Comparison of ENCODE assay signal across 1 cellular context in the genomic region with DNA sequence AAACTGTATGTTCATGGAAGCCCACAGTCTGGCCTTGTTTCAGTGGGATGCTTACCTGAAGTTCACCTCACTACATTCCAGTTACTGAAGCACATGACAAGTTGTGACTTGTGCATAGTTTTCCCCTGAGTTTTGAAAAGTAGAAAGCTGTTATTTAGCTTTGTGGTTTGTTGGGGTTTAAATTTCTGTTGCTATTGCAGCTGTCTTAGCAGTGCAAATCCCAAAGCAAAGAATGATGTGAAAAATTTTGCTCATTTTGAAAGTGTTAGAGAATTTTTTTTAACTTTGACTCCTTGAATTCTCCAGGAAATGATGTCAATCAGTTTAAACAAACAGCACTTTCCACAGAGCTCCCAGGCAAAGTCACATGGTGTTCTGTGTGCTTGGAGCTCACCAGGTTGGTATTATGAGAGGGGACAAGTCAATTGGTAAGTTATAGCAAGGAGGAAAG.
TF ChIP-seq lines count a peak whose summit lies in the region.

No MANE protein-coding gene starts in this region.

TF ChIP-seq in IMR-90, 13 proteins besides CTCF, POLR2A, EP300 and RAD21 (continued from another document):
- TF ChIP-seq, protein P1, sequence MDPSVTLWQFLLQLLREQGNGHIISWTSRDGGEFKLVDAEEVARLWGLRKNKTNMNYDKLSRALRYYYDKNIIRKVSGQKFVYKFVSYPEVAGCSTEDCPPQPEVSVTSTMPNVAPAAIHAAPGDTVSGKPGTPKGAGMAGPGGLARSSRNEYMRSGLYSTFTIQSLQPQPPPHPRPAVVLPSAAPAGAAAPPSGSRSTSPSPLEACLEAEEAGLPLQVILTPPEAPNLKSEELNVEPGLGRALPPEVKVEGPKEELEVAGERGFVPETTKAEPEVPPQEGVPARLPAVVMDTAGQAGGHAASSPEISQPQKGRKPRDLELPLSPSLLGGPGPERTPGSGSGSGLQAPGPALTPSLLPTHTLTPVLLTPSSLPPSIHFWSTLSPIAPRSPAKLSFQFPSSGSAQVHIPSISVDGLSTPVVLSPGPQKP (IDR thresholded peaks at IDR 0.05; ENCODE audit: borderline replicate concordance, low read depth, low read length) = no peak
- TF ChIP-seq RFX5 (IDR thresholded peaks at IDR 0.05; ENCODE audit: low read depth, low read length) = no peak
